In genomic region chr1:205961405-205961804, GRCh38 we compare ENCODE assay signal across 11 cellular contexts. TPM values are rescaled to one million over a fixed set of nuclear protein-coding genes. Genes with fewer than 3 reads are reported as not detected.
A peak's percentile ranks its signal among the peaks of the same experiment; 100 is the strongest.
DNase-seq lines count a peak whose midpoint lies in the region; ATAC-seq, FAIRE-seq and TF ChIP-seq lines count a peak whose summit lies in the region.
"Had no signal": no experiment of that assay in that cellular context is flagged by ENCODE, and none has a peak within 500 bp of the region (broad histone marks: within the 10 kb centered on the region; RNA-seq: fewer than 3 reads in every experiment).

No MANE protein-coding gene starts in this region.

- ATAC-seq in heart left ventricle = peak in 3 of 4 donors; percentile 27 to 69 (median 33)
- no peak for ATAC-seq in Right ventricle myocardium inferior
- peak; percentile 44 to 75 for ATAC-seq in stimulated activated naive B cell treated with anti-CD40 and anti-IgM and Interleukin-4, amounts not matched to agents 10 μg/mL and 1 μg/mL and 100 μg/mL, for 72 hours (replicated peaks)
- ATAC-seq: HCT116 had no signal

- H3K4me3 Mint-ChIP-seq in stimulated activated naive B cell treated with anti-CD40 and anti-IgM and Interleukin-4, amounts not matched to agents 10 μg/mL and 1 μg/mL and 100 μg/mL, for 72 hours = no peak overlapping the region
- no peak overlapping the region for H3K4me3 Mint-ChIP-seq in activated CD4-positive, alpha-beta T cell treated with anti-CD3 and anti-CD28 coated beads, Interleukin-2, amount 10 ng/mL, durations not matched to agents 7 days and 5 days

- H3K27me3 ChIP-seq in heart left ventricle (no peaks in the 10 kb centered on the region), endothelial cell of umbilical vein (ENCODE audit: control insufficient read depth in 2 of 2, insufficient read depth in 2 of 2, low read length in 2 of 2) (peaks cover 6 to 14% of the 10 kb centered on the region in 2 experiments), suprapubic skin (peaks cover 46% of the 10 kb centered on the region)

- intact Hi-C loops in heart left ventricle (cut with DNase I) (loop anchor here in 2 of 10 donors (5.0 kb wide), 1 partner anchor 34 kb away; no protein-coding TSS in a partner anchor), Right ventricle myocardium inferior (cut with DNase I) (no loop called here), endothelial cell of umbilical vein (cut with micrococcal nuclease) (no loop called here)

- TF ChIP-seq CTCF in heart left ventricle (IDR thresholded peaks at IDR 0.05) = no peak
- no peak for TF ChIP-seq CTCF in endothelial cell of umbilical vein (IDR thresholded peaks at IDR 0.05; ENCODE audit: extremely low read depth in 1 of 2, insufficient read depth in 1 of 2, low read depth in 1 of 2, low read length in 2 of 2)
- TF ChIP-seq CTCF in suprapubic skin (IDR thresholded peaks at IDR 0.05) = no peak

- TF ChIP-seq POLR2A in heart left ventricle (IDR thresholded peaks at IDR 0.05) (no peak), endothelial cell of umbilical vein (IDR thresholded peaks at IDR 0.05; ENCODE audit: low read depth, low read length) (no peak), suprapubic skin (IDR thresholded peaks at IDR 0.05) (no peak)

- CTCF ChIA-PET in endothelial cell of umbilical vein (lab: Charles Lee) = interaction anchor here (1.2 to 15.6 kb wide), 5 partner anchors 10 to 53 kb away, joined by 3 to 154 read pairs (median 11); no protein-coding TSS in a partner anchor
- CTCF ChIA-PET in activated CD4-positive, alpha-beta T cell treated with anti-CD3 and anti-CD28 coated beads, Interleukin-2, amount 10 ng/mL, durations not matched to agents 7 days and 5 days (lab: Charles Lee) = interaction anchor here (1.1 to 2.8 kb wide), 6 partner anchors 9 to 42 kb away, joined by 3 to 8 read pairs (median 5); no protein-coding TSS in a partner anchor

- no peak for FAIRE-seq in endothelial cell of umbilical vein (lab: Jason Lieb, UNC)

- H3K9ac ChIP-seq in endothelial cell of umbilical vein (replicated peaks; ENCODE audit: extremely low read depth, insufficient read depth, low read length) = no peak overlapping the region

- H3K4me3 ChIP-seq in heart left ventricle (no peak overlapping the region), endothelial cell of umbilical vein (replicated peaks in 1 of 3; ENCODE audit: insufficient read depth in 1 of 3, low read depth in 1 of 3, low read length in 3 of 3) (no peak overlapping the region), suprapubic skin (no peak overlapping the region)

- H2AFZ ChIP-seq in endothelial cell of umbilical vein (ENCODE audit: low read depth, low read length) = peak overlapping the region; percentile 13

- H3K4me1 ChIP-seq in heart left ventricle = peaks cover 0 to 27% (median 16%) of the 10 kb centered on the region in 12 donors
- H3K4me1 ChIP-seq in endothelial cell of umbilical vein (ENCODE audit: control insufficient read depth, extremely low read depth, insufficient read depth, low read length) = peaks cover 19% of the 10 kb centered on the region
- peaks cover 13% of the 10 kb centered on the region for H3K4me1 ChIP-seq in suprapubic skin

- peak overlapping the region in 1 of 12 donors; percentile 25 for H3K27ac ChIP-seq in heart left ventricle
- no peak overlapping the region for H3K27ac ChIP-seq in endothelial cell of umbilical vein (ENCODE audit: insufficient read depth, low read depth, low read length)
- H3K27ac ChIP-seq in suprapubic skin = no peak overlapping the region
- H3K27ac ChIP-seq: HL-60 had no signal

- TF ChIP-seq EP300 in suprapubic skin (IDR thresholded peaks at IDR 0.05) = no peak

- H3K4me1 Mint-ChIP-seq in stimulated activated naive B cell treated with anti-CD40 and anti-IgM and Interleukin-4, amounts not matched to agents 10 μg/mL and 1 μg/mL and 100 μg/mL, for 72 hours = peaks cover 6 to 12% of the 10 kb centered on the region in 2 donors
- peaks cover 2% of the 10 kb centered on the region for H3K4me1 Mint-ChIP-seq in activated CD4-positive, alpha-beta T cell treated with anti-CD3 and anti-CD28 coated beads, Interleukin-2, amount 10 ng/mL, durations not matched to agents 7 days and 5 days

- no peaks in the 10 kb centered on the region for H3K36me3 Mint-ChIP-seq in stimulated activated naive B cell treated with anti-CD40 and anti-IgM and Interleukin-4, amounts not matched to agents 10 μg/mL and 1 μg/mL and 100 μg/mL, for 72 hours
- H3K36me3 Mint-ChIP-seq in activated CD4-positive, alpha-beta T cell treated with anti-CD3 and anti-CD28 coated beads, Interleukin-2, amount 10 ng/mL, durations not matched to agents 7 days and 5 days (ENCODE audit: low read depth) = no peaks in the 10 kb centered on the region

- POLR2A ChIA-PET in endothelial cell of umbilical vein (lab: Charles Lee) = no interaction called here
- POLR2A ChIA-PET in activated CD4-positive, alpha-beta T cell treated with anti-CD3 and anti-CD28 coated beads, Interleukin-2, amount 10 ng/mL, durations not matched to agents 7 days and 5 days (lab: Charles Lee) = no interaction called here

- no peaks in the 10 kb centered on the region for H4K20me1 ChIP-seq in endothelial cell of umbilical vein (replicated peaks; ENCODE audit: control insufficient read depth, extremely low read depth, insufficient read depth, low read length)

- H3K9me3 Mint-ChIP-seq in stimulated activated naive B cell treated with anti-CD40 and anti-IgM and Interleukin-4, amounts not matched to agents 10 μg/mL and 1 μg/mL and 100 μg/mL, for 72 hours = no peaks in the 10 kb centered on the region
- H3K9me3 Mint-ChIP-seq in activated CD4-positive, alpha-beta T cell treated with anti-CD3 and anti-CD28 coated beads, Interleukin-2, amount 10 ng/mL, durations not matched to agents 7 days and 5 days = no peaks in the 10 kb centered on the region

- 21 to 63% (median 28%) methylated on average over 2 of the region's 2 CpGs for WGBS in heart left ventricle, 4 donors
- 31% methylated on average over 2 of the region's 2 CpGs for WGBS in suprapubic skin

- H3K79me2 ChIP-seq in endothelial cell of umbilical vein (ENCODE audit: control insufficient read depth, insufficient read depth, low read length) = no peaks in the 10 kb centered on the region

- H3K27ac Mint-ChIP-seq in stimulated activated naive B cell treated with anti-CD40 and anti-IgM and Interleukin-4, amounts not matched to agents 10 μg/mL and 1 μg/mL and 100 μg/mL, for 72 hours = peak overlapping the region; percentile 42
- no peak overlapping the region for H3K27ac Mint-ChIP-seq in activated CD4-positive, alpha-beta T cell treated with anti-CD3 and anti-CD28 coated beads, Interleukin-2, amount 10 ng/mL, durations not matched to agents 7 days and 5 days

- no TSS peak for BruUV-seq in endothelial cell of umbilical vein (replicated peaks; lab: Mats Ljungman, UMichigan)

- no peaks in the 10 kb centered on the region for H3K36me3 ChIP-seq in heart left ventricle
- H3K36me3 ChIP-seq in endothelial cell of umbilical vein (ENCODE audit: control insufficient read depth in 2 of 2, extremely low read depth in 1 of 2, insufficient read depth in 2 of 2, low read length in 2 of 2) = no peaks in the 10 kb centered on the region
- no peaks in the 10 kb centered on the region for H3K36me3 ChIP-seq in suprapubic skin

- DNase-seq in heart left ventricle = peak in 1 of 5 donors; percentile 30
- DNase-seq in Right ventricle myocardium inferior (ENCODE audit: missing footprints) = no peak
- DNase-seq in LHCN-M2 (ENCODE audit: low read depth) = peak; percentile 22
- peak; percentile 42 for DNase-seq in endothelial cell of umbilical vein (ENCODE audit: low read depth, low spot score)
- DNase-seq in stimulated activated naive B cell treated with anti-CD40 and anti-IgM and Interleukin-4, amounts not matched to agents 10 μg/mL and 1 μg/mL and 100 μg/mL, for 72 hours = no peak
- no peak for DNase-seq in NCI-H1417 treated with DMSO at 0.1 percent for 48 hours (lab: John Stamatoyannopoulos, UW)
- DNase-seq in suprapubic skin (ENCODE audit: low spot score in 2 of 2) = no peak
- no peak for DNase-seq in activated CD4-positive, alpha-beta T cell treated with anti-CD3 and anti-CD28 coated beads, Interleukin-2, amount 10 ng/mL, durations not matched to agents 7 days and 5 days
- DNase-seq: mammary epithelial cell had no signal

- dilution Hi-C loops in endothelial cell of umbilical vein (cut with MboI; ENCODE audit: extremely low pct_ligation_motif_present, low sequenced_read_pairs) = no loop called here

- H3K9me3 ChIP-seq in heart left ventricle (no peaks in the 10 kb centered on the region), endothelial cell of umbilical vein (replicated peaks; ENCODE audit: control insufficient read depth, insufficient read depth, low read length) (no peaks in the 10 kb centered on the region), suprapubic skin (no peaks in the 10 kb centered on the region)

- peaks cover 5 to 11% of the 10 kb centered on the region in 2 donors for H3K27me3 Mint-ChIP-seq in stimulated activated naive B cell treated with anti-CD40 and anti-IgM and Interleukin-4, amounts not matched to agents 10 μg/mL and 1 μg/mL and 100 μg/mL, for 72 hours
- peaks cover 6% of the 10 kb centered on the region for H3K27me3 Mint-ChIP-seq in activated CD4-positive, alpha-beta T cell treated with anti-CD3 and anti-CD28 coated beads, Interleukin-2, amount 10 ng/mL, durations not matched to agents 7 days and 5 days

- H3K4me2 ChIP-seq in endothelial cell of umbilical vein (ENCODE audit: insufficient read depth, low read length) = no peak overlapping the region

- H3K9me1 ChIP-seq in endothelial cell of umbilical vein (replicated peaks; ENCODE audit: control insufficient read depth, extremely low read depth, insufficient read depth, low read length) = no peaks in the 10 kb centered on the region

RNA-seq across cellular contexts. Expression of gene SLC26A9, which starts 18.1 kb away (rescaled TPM):
- 10 to 100 TPM in 5 of 9 donors, 1 to 10 TPM in 4; 5.8 to 39.6 (median 14.3) TPM for total RNA-seq in heart left ventricle
- 10 to 100 TPM in 1 of 2 donors, 1 to 10 TPM in 1; 4.1 to 11.0 TPM for polyA plus RNA-seq in heart left ventricle
- 25.4 TPM for total RNA-seq in Right ventricle myocardium inferior
- not detected in 2 replicates for total RNA-seq in LHCN-M2 (2014; rRNA removed)
- polyA plus RNA-seq in LHCN-M2 (2012) = not detected
- total RNA-seq in endothelial cell of umbilical vein = 0.12 and 0.20 TPM in 2 replicates
- 0.08 and 0.10 TPM in 2 replicates for polyA plus RNA-seq in endothelial cell of umbilical vein
- 0.06 and 0.10 TPM in 2 replicates for polyA plus RNA-seq in endothelial cell of umbilical vein (2011; cell fraction: cytosol; rRNA removed)
- 0.56 and 0.97 TPM in 2 replicates for polyA plus RNA-seq in endothelial cell of umbilical vein (2011; cell fraction: nucleus; rRNA removed)
- 0.14 and 0.28 TPM in 2 replicates for polyA plus RNA-seq in endothelial cell of umbilical vein (2012)
- 1.3 TPM in 1 of 2 replicates, not detected in the other for polyA minus RNA-seq in endothelial cell of umbilical vein
- polyA minus RNA-seq in endothelial cell of umbilical vein (2011; cell fraction: cytosol; rRNA and poly(A)+ RNA removed) = not detected
- polyA minus RNA-seq in endothelial cell of umbilical vein (2011; cell fraction: nucleus; rRNA and poly(A)+ RNA removed) = not detected in 2 replicates
- 1 to 10 TPM; 5.7 to 7.2 (median 6.6) TPM for total RNA-seq in suprapubic skin
- total RNA-seq in activated CD4-positive, alpha-beta T cell treated with anti-CD3 and anti-CD28 coated beads, Interleukin-2, amount 10 ng/mL, durations not matched to agents 7 days and 5 days = not detected
- total RNA-seq: mammary epithelial cell had no signal
- polyA plus RNA-seq: mammary epithelial cell had no signal

RNA-seq across cellular contexts. Expression of gene RAB7B, which starts 41.8 kb away (rescaled TPM):
- total RNA-seq in heart left ventricle (10 to 100 TPM in 1 of 9 donors, 1 to 10 TPM in 6, under 1 TPM in 2; 0.31 to 11.1 (median 1.5) TPM), Right ventricle myocardium inferior (1.6 TPM), LHCN-M2 (2014; rRNA removed) (3.4 and 3.9 TPM in 2 replicates), endothelial cell of umbilical vein (not detected in 2 replicates), suprapubic skin (10 to 100 TPM; 21.6 to 55.5 (median 26.8) TPM)
- polyA plus RNA-seq in heart left ventricle (under 1 TPM; 0.65 to 0.83 TPM), endothelial cell of umbilical vein (0.15 and 0.51 TPM in 2 replicates)
- 5.8 TPM for polyA plus RNA-seq in LHCN-M2 (2012)
- 0.08 and 0.09 TPM in 2 replicates for polyA plus RNA-seq in endothelial cell of umbilical vein (2011; cell fraction: cytosol; rRNA removed)
- 0.16 and 0.31 TPM in 2 replicates for polyA plus RNA-seq in endothelial cell of umbilical vein (2011; cell fraction: nucleus; rRNA removed)
- 0.16 TPM in 1 of 2 replicates, not detected in the other for polyA plus RNA-seq in endothelial cell of umbilical vein (2012)
- 0.19 TPM in 1 of 2 replicates, not detected in the other for polyA minus RNA-seq in endothelial cell of umbilical vein
- polyA minus RNA-seq in endothelial cell of umbilical vein (2011; cell fraction: cytosol; rRNA and poly(A)+ RNA removed) = not detected
- polyA minus RNA-seq in endothelial cell of umbilical vein (2011; cell fraction: nucleus; rRNA and poly(A)+ RNA removed) = not detected in 2 replicates
- not detected for total RNA-seq in activated CD4-positive, alpha-beta T cell treated with anti-CD3 and anti-CD28 coated beads, Interleukin-2, amount 10 ng/mL, durations not matched to agents 7 days and 5 days

Comparison
In these comparisons a context has a peak if more than half of its experiments do, and no peak if none do; other contexts are left out.
1. DNase-seq: peak in LHCN-M2 (single experiment) and endothelial cell of umbilical vein (single experiment); none in Right ventricle myocardium inferior (single experiment), stimulated activated naive B cell treated with anti-CD40 and anti-IgM and Interleukin-4, amounts not matched to agents 10 μg/mL and 1 μg/mL and 100 μg/mL, for 72 hours (single experiment), NCI-H1417 treated with DMSO at 0.1 percent for 48 hours (single experiment), suprapubic skin (0 of 2) and activated CD4-positive, alpha-beta T cell treated with anti-CD3 and anti-CD28 coated beads, Interleukin-2, amount 10 ng/mL, durations not matched to agents 7 days and 5 days (single experiment).